Comparison of ENCODE assay signal across 16 cellular contexts in genomic region chr13:82356667-82357066, GRCh38.
DNase-seq lines count a peak whose midpoint lies in the region; ATAC-seq, FAIRE-seq and TF ChIP-seq lines count a peak whose summit lies in the region.
"Had no signal": no experiment of that assay in that cellular context is flagged by ENCODE, and none has a peak within 500 bp of the region (broad histone marks: within the 10 kb centered on the region; RNA-seq: fewer than 3 reads in every experiment).

No MANE protein-coding gene starts in this region.

- no peak overlapping the region for H3K27ac ChIP-seq in endodermal cell (ENCODE audit: low read depth, low read length)
- no peak overlapping the region for H3K27ac ChIP-seq in CD4-positive, alpha-beta T cell (ENCODE audit: low read depth, low read length)
- H3K27ac ChIP-seq: ovary had no signal

- H3K9ac ChIP-seq in endodermal cell (ENCODE audit: extremely low read depth, low read length, poor library complexity, severe bottlenecking): no peak overlapping the region

- H3K4me3 Mint-ChIP-seq in endodermal cell: no peak overlapping the region
- H3K4me3 Mint-ChIP-seq in CD4-positive, alpha-beta T cell: no peak overlapping the region
- H3K4me3 Mint-ChIP-seq: central memory CD8-positive, alpha-beta T cell; stimulated activated naive B cell treated with anti-CD40 and anti-IgM and Interleukin-4, amounts not matched to agents 10 μg/mL and 1 μg/mL and 100 μg/mL, for 72 hours had no signal

- no peaks in the 10 kb centered on the region for H3K9me3 ChIP-seq in endodermal cell (ENCODE audit: control insufficient read depth, low read length)
- H3K9me3 ChIP-seq in CD4-positive, alpha-beta T cell (ENCODE audit: control insufficient read depth, low read length): no peaks in the 10 kb centered on the region
- H3K9me3 ChIP-seq: ovary had no signal

- no peaks in the 10 kb centered on the region for H3K27me3 ChIP-seq in endodermal cell (ENCODE audit: control insufficient read depth, insufficient read depth, low read length, poor library complexity, severe bottlenecking)
- no peaks in the 10 kb centered on the region for H3K27me3 ChIP-seq in CD4-positive, alpha-beta T cell (ENCODE audit: control insufficient read depth, insufficient read depth, low read length)
- H3K27me3 ChIP-seq: ovary had no signal

- no peaks in the 10 kb centered on the region for H3K36me3 ChIP-seq in endodermal cell (ENCODE audit: control insufficient read depth, insufficient read depth, low read length)
- H3K36me3 ChIP-seq: ovary had no signal

- 59% methylated on average over 2 of the region's 3 CpGs; no CpG with 5 or more reads in 1 of the 2 experiments for WGBS in endodermal cell (ENCODE audit: insufficient coverage in 1 of 2, insufficient read length in 1 of 2), 2 experiments

- POLR2A ChIA-PET in CD4-positive, alpha-beta T cell (lab: Charles Lee): no interaction called here

- intact Hi-C loops in CD4-positive, alpha-beta T cell (cut with DNase I, micrococcal nuclease): no loop called here

- no peak for ATAC-seq in GM18867 (IDR thresholded peaks at IDR 0.05; ENCODE audit: unreplicated experiment)
- no peak for ATAC-seq in CD4-positive, alpha-beta T cell (ENCODE audit: poor library complexity)
- ATAC-seq: left cardiac atrium; stimulated activated naive B cell treated with anti-CD40 and anti-IgM and Interleukin-4, amounts not matched to agents 10 μg/mL and 1 μg/mL and 100 μg/mL, for 72 hours had no signal

- H3K4me1 ChIP-seq in endodermal cell (ENCODE audit: control insufficient read depth, insufficient read depth, low read length): no peaks in the 10 kb centered on the region

- no peaks in the 10 kb centered on the region for H3K27me3 Mint-ChIP-seq in endodermal cell (ENCODE audit: insufficient read depth)
- H3K27me3 Mint-ChIP-seq in CD4-positive, alpha-beta T cell: no peaks in the 10 kb centered on the region
- H3K27me3 Mint-ChIP-seq: central memory CD8-positive, alpha-beta T cell; stimulated activated naive B cell treated with anti-CD40 and anti-IgM and Interleukin-4, amounts not matched to agents 10 μg/mL and 1 μg/mL and 100 μg/mL, for 72 hours had no signal

- peak; percentile 53 for TF ChIP-seq CTCF in endodermal cell (conservative IDR thresholded peaks at IDR 0.05)
- no peak for TF ChIP-seq CTCF in CD4-positive, alpha-beta T cell (IDR thresholded peaks at IDR 0.05)

- H3K4me3 ChIP-seq in endodermal cell (ENCODE audit: low read length): no peak overlapping the region
- H3K4me3 ChIP-seq: ovary had no signal

- no peaks in the 10 kb centered on the region for H3K36me3 Mint-ChIP-seq in endodermal cell (ENCODE audit: low read depth)
- no peaks in the 10 kb centered on the region for H3K36me3 Mint-ChIP-seq in CD4-positive, alpha-beta T cell (ENCODE audit: low read depth)
- H3K36me3 Mint-ChIP-seq: stimulated activated naive B cell treated with anti-CD40 and anti-IgM and Interleukin-4, amounts not matched to agents 10 μg/mL and 1 μg/mL and 100 μg/mL, for 72 hours had no signal

- H3K9me3 Mint-ChIP-seq in endodermal cell: no peaks in the 10 kb centered on the region
- H3K9me3 Mint-ChIP-seq in CD4-positive, alpha-beta T cell: peaks cover 5% of the 10 kb centered on the region

- no peak overlapping the region for H3K27ac Mint-ChIP-seq in endodermal cell
- no peak overlapping the region for H3K27ac Mint-ChIP-seq in CD4-positive, alpha-beta T cell
- H3K27ac Mint-ChIP-seq: stimulated activated naive B cell treated with anti-CD40 and anti-IgM and Interleukin-4, amounts not matched to agents 10 μg/mL and 1 μg/mL and 100 μg/mL, for 72 hours had no signal

- peaks cover 3% of the 10 kb centered on the region for H3K4me1 Mint-ChIP-seq in endodermal cell
- H3K4me1 Mint-ChIP-seq in CD4-positive, alpha-beta T cell (ENCODE audit: low read depth): no peaks in the 10 kb centered on the region
- H3K4me1 Mint-ChIP-seq: central memory CD8-positive, alpha-beta T cell; stimulated activated naive B cell treated with anti-CD40 and anti-IgM and Interleukin-4, amounts not matched to agents 10 μg/mL and 1 μg/mL and 100 μg/mL, for 72 hours had no signal

- no peak for FAIRE-seq in GM12891 (lab: Jason Lieb, UNC)

- DNase-seq in NCI-H2107 treated with DMSO at 0.1 percent for 48 hours (lab: John Stamatoyannopoulos, UW; ENCODE audit: unreplicated experiment) (peak; percentile 1), NCI-H2107 (lab: John Stamatoyannopoulos, UW) (no peak), NCI-H524 treated with DMSO at 0.1 percent for 48 hours (lab: John Stamatoyannopoulos, UW) (peak; percentile 7), endodermal cell (no peak), retina (peak; percentile 2), GM12891 (ENCODE audit: insufficient read length, low spot score) (no peak)
- no peak for DNase-seq in CD4-positive, alpha-beta T cell
- DNase-seq: activated effector memory CD4-positive, alpha-beta T cell treated with anti-CD3 and anti-CD28 coated beads, Interleukin-2, amount 50 U/mL, for 16 hours; left cardiac atrium; NCI-H2171; ovary; SHP77; stimulated activated CD4-positive, alpha-beta T cell treated with anti-CD3 and anti-CD28 coated beads, Interleukin-1b, Interleukin-23, amount 100 ng/mL, for 48 hours; stimulated activated naive B cell treated with anti-CD40 and anti-IgM and Interleukin-4, amounts not matched to agents 10 μg/mL and 1 μg/mL and 100 μg/mL, for 72 hours had no signal

- CTCF ChIA-PET in CD4-positive, alpha-beta T cell (lab: Charles Lee): no interaction called here

- no peak for TF ChIP-seq POLR2A in GM12891 (IDR thresholded peaks at IDR 0.05; ENCODE audit: low read depth, low read length)

TF ChIP-seq in GM12891, 5 proteins besides CTCF, POLR2A, EP300 and RAD21:
- TF ChIP-seq PAX5 (IDR thresholded peaks at IDR 0.05; ENCODE audit: insufficient read depth, low read length, severe bottlenecking) (no peak), POU2F2 (IDR thresholded peaks at IDR 0.05; ENCODE audit: low read depth, low read length) (no peak), POLR2AphosphoS5 (IDR thresholded peaks at IDR 0.05; ENCODE audit: low read depth, low read length) (no peak), SPI1 (IDR thresholded peaks at IDR 0.05; ENCODE audit: low read depth, low read length) (no peak), TAF1 (IDR thresholded peaks at IDR 0.05; ENCODE audit: low read depth, low read length) (no peak)

Comparison
In these comparisons a context has a peak if more than half of its experiments do, and no peak if none do; other contexts are left out.
1. DNase-seq: peak in NCI-H2107 treated with DMSO at 0.1 percent for 48 hours (single experiment), NCI-H524 treated with DMSO at 0.1 percent for 48 hours (single experiment) and retina (single experiment); none in NCI-H2107 (single experiment), endodermal cell (single experiment), GM12891 (single experiment) and CD4-positive, alpha-beta T cell (0 of 10).